In the genomic region with DNA sequence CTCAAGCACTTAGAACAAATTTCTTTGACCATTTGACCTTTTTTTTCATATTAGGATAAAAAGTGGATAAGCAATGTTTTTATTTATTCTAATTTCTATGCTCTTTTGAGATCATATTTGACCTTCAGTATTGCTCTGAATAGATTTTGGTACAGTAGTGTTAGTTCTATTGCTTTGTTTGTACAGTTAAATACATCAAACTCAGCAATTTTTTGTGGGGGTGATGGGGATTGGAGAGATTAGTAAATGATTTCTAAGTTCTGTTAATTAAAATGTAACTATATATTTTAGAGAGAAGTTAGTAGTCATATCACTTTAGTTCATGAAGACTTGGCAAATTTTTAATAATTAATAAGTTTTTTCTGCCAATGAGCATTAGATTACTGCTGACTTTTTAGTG, we compare ENCODE assay signal across 21 cellular contexts. TPM values are rescaled to one million over a fixed set of nuclear protein-coding genes. Genes with fewer than 3 reads are reported as not detected.
DNase-seq lines count a peak whose midpoint lies in the region; ATAC-seq, FAIRE-seq and TF ChIP-seq lines count a peak whose summit lies in the region.
"Had no signal": no experiment of that assay in that cellular context is flagged by ENCODE, and none has a peak within 500 bp of the region (broad histone marks: within the 10 kb centered on the region; RNA-seq: fewer than 3 reads in every experiment).

No MANE protein-coding gene starts in this region.

- H3K9me3 ChIP-seq in T-helper 17 cell (ENCODE audit: control insufficient read depth, low read length, poor library complexity, severe bottlenecking) (no peaks in the 10 kb centered on the region), neural cell (ENCODE audit: low read length) (no peaks in the 10 kb centered on the region), aorta (ENCODE audit: control insufficient read depth, low read length) (no peaks in the 10 kb centered on the region)
- H3K9me3 ChIP-seq: BLaER1, Caco-2, HAP-1 had no signal

- H3K9ac ChIP-seq in neural cell (ENCODE audit: low read length) = no peak overlapping the region
- H3K9ac ChIP-seq: BLaER1 had no signal

- TF ChIP-seq CTCF in neural cell (IDR thresholded peaks at IDR 0.05; ENCODE audit: poor library complexity, severe bottlenecking) (no peak), RWPE1 (conservative IDR thresholded peaks at IDR 0.05; ENCODE audit: low read depth) (no peak)

- intact Hi-C loops in aorta (cut with DNase I) = no loop called here

- H3K36me3 ChIP-seq in neural cell (ENCODE audit: insufficient read depth, low read length) (no peaks in the 10 kb centered on the region), aorta (ENCODE audit: control insufficient read depth in 1 of 2, insufficient read depth in 2 of 2, low read length in 1 of 2) (no peaks in the 10 kb centered on the region)
- H3K36me3 ChIP-seq: BLaER1, HAP-1 had no signal

- H3K27me3 Mint-ChIP-seq in T-helper 17 cell = no peaks in the 10 kb centered on the region
- H3K27me3 Mint-ChIP-seq: B cell; CD4-positive, CD25-positive, alpha-beta regulatory T cell had no signal

- DNase-seq in T-helper 17 cell = no peak
- no peak for DNase-seq in NCI-H1436 (lab: John Stamatoyannopoulos, UW)
- no peak for DNase-seq in RWPE1 (ENCODE audit: low spot score)
- no peak for DNase-seq in aorta
- DNase-seq: Caco-2; CD4-positive, CD25-positive, alpha-beta regulatory T cell; CD8-positive, alpha-beta T cell; DMS153; EL; GF-D8; GOT3; HFFc6 had no signal

- peak overlapping the region; percentile 32 for H3K27ac ChIP-seq in neural cell (ENCODE audit: low read length)
- no peak overlapping the region for H3K27ac ChIP-seq in RWPE1
- H3K27ac ChIP-seq in aorta (ENCODE audit: low read depth in 1 of 2, low read length in 2 of 2) = no peak overlapping the region
- H3K27ac ChIP-seq: BLaER1, C4-2B had no signal

- no peaks in the 10 kb centered on the region for H3K27me3 ChIP-seq in neural cell (ENCODE audit: insufficient read depth, low read depth, low read length)
- H3K27me3 ChIP-seq in aorta (ENCODE audit: control insufficient read depth in 1 of 2, insufficient read depth in 2 of 2, low read length in 1 of 2) = no peaks in the 10 kb centered on the region
- H3K27me3 ChIP-seq: BLaER1 had no signal

- H3K36me3 Mint-ChIP-seq in T-helper 17 cell (ENCODE audit: low read depth) = no peaks in the 10 kb centered on the region

- CTCF ChIA-PET in RWPE1 (lab: Yijun Ruan, JAX) = no interaction called here

- peak overlapping the region; percentile 73 for H3K27ac Mint-ChIP-seq in T-helper 17 cell
- H3K27ac Mint-ChIP-seq: B cell; CD8-positive, alpha-beta T cell; HFFc6 had no signal

- H3K4me3 ChIP-seq in neural cell (ENCODE audit: low read length) (peak overlapping the region; percentile 53), aorta (ENCODE audit: low read length in 2 of 2) (no peak overlapping the region)
- H3K4me3 ChIP-seq: BLaER1, HAP-1 had no signal

- peak overlapping the region; percentile 66 for H3K4me2 ChIP-seq in neural cell (ENCODE audit: low read length)
- H3K4me2 ChIP-seq: BLaER1 had no signal

- no peak overlapping the region for H3K4me3 Mint-ChIP-seq in T-helper 17 cell
- H3K4me3 Mint-ChIP-seq: B cell; CD8-positive, alpha-beta T cell; HFFc6 had no signal

- POLR2A ChIA-PET in RWPE1 (lab: Yijun Ruan, JAX; ENCODE audit: low non-redundant PET) = no interaction called here

- H3F3A ChIP-seq in neural cell (ENCODE audit: insufficient read depth, low read length, poor library complexity, severe bottlenecking) = no peaks in the 10 kb centered on the region

- no peak overlapping the region for H2AFZ ChIP-seq in neural cell (ENCODE audit: low read depth, low read length)

- ATAC-seq in T-helper 17 cell (no peak), aorta (ENCODE audit: low FRiP score) (no peak)
- ATAC-seq: CD8-positive, alpha-beta T cell had no signal

- H3K9me2 ChIP-seq in neural cell (ENCODE audit: insufficient read depth, low read length) = no peaks in the 10 kb centered on the region

- FAIRE-seq in G401.6 (lab: Jason Lieb, UNC) = peak; percentile 8
- FAIRE-seq: GM18507, H54 had no signal

- H3K4me1 ChIP-seq in aorta (ENCODE audit: control insufficient read depth in 1 of 2, insufficient read depth in 2 of 2, low read length in 2 of 2) = no peaks in the 10 kb centered on the region
- H3K4me1 ChIP-seq: BLaER1, Caco-2, HAP-1 had no signal

- peaks cover 12% of the 10 kb centered on the region for H3K4me1 Mint-ChIP-seq in T-helper 17 cell

- no peak for TF ChIP-seq EP300 in neural cell (conservative IDR thresholded peaks at IDR 0.05; ENCODE audit: poor library complexity, severe bottlenecking)

- H4K20me1 ChIP-seq in neural cell (ENCODE audit: insufficient read depth) = no peaks in the 10 kb centered on the region
- H4K20me1 ChIP-seq: BLaER1 had no signal

- H3K79me2 ChIP-seq in neural cell (replicated peaks; ENCODE audit: insufficient read depth, low read length) = no peaks in the 10 kb centered on the region

- no peak for TF ChIP-seq RAD21 in neural cell (conservative IDR thresholded peaks at IDR 0.05)

TF ChIP-seq in neural cell, 6 proteins besides CTCF, POLR2A, EP300 and RAD21:
- TF ChIP-seq MXI1 (conservative IDR thresholded peaks at IDR 0.05; ENCODE audit: poor library complexity, severe bottlenecking) (no peak), EZH2 (IDR thresholded peaks at IDR 0.05; ENCODE audit: borderline replicate concordance, insufficient read depth, low read length, poor library complexity, severe bottlenecking) (no peak), POLR2AphosphoS5 (IDR thresholded peaks at IDR 0.05) (no peak), TAF1 (IDR thresholded peaks at IDR 0.05; ENCODE audit: low read depth) (no peak), SMC3 (conservative IDR thresholded peaks at IDR 0.05; ENCODE audit: poor library complexity) (no peak)
- TF ChIP-seq, protein P1, sequence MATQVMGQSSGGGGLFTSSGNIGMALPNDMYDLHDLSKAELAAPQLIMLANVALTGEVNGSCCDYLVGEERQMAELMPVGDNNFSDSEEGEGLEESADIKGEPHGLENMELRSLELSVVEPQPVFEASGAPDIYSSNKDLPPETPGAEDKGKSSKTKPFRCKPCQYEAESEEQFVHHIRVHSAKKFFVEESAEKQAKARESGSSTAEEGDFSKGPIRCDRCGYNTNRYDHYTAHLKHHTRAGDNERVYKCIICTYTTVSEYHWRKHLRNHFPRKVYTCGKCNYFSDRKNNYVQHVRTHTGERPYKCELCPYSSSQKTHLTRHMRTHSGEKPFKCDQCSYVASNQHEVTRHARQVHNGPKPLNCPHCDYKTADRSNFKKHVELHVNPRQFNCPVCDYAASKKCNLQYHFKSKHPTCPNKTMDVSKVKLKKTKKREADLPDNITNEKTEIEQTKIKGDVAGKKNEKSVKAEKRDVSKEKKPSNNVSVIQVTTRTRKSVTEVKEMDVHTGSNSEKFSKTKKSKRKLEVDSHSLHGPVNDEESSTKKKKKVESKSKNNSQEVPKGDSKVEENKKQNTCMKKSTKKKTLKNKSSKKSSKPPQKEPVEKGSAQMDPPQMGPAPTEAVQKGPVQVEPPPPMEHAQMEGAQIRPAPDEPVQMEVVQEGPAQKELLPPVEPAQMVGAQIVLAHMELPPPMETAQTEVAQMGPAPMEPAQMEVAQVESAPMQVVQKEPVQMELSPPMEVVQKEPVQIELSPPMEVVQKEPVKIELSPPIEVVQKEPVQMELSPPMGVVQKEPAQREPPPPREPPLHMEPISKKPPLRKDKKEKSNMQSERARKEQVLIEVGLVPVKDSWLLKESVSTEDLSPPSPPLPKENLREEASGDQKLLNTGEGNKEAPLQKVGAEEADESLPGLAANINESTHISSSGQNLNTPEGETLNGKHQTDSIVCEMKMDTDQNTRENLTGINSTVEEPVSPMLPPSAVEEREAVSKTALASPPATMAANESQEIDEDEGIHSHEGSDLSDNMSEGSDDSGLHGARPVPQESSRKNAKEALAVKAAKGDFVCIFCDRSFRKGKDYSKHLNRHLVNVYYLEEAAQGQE (IDR thresholded peaks at IDR 0.05; ENCODE audit: borderline replicate concordance) = no peak

RNA-seq across cellular contexts. Expression of a gene that starts 2.4 kb away (rescaled TPM):
- total RNA-seq in T-helper 17 cell = 1 to 10 TPM; 7.8 to 9.6 TPM
- polyA plus RNA-seq in neural cell = not detected in 2 replicates
- 10.4 and 11.4 TPM in 2 replicates for polyA minus RNA-seq in neural cell
- total RNA-seq in aorta = 1 to 10 TPM; 3.4 to 6.5 TPM
- not detected for polyA plus RNA-seq in aorta
- total RNA-seq: A172, HFFc6 had no signal
- polyA plus RNA-seq: CD4-positive, CD25-positive, alpha-beta regulatory T cell had no signal
